ENCODE assay signal across 18 cellular contexts in the genomic region with DNA sequence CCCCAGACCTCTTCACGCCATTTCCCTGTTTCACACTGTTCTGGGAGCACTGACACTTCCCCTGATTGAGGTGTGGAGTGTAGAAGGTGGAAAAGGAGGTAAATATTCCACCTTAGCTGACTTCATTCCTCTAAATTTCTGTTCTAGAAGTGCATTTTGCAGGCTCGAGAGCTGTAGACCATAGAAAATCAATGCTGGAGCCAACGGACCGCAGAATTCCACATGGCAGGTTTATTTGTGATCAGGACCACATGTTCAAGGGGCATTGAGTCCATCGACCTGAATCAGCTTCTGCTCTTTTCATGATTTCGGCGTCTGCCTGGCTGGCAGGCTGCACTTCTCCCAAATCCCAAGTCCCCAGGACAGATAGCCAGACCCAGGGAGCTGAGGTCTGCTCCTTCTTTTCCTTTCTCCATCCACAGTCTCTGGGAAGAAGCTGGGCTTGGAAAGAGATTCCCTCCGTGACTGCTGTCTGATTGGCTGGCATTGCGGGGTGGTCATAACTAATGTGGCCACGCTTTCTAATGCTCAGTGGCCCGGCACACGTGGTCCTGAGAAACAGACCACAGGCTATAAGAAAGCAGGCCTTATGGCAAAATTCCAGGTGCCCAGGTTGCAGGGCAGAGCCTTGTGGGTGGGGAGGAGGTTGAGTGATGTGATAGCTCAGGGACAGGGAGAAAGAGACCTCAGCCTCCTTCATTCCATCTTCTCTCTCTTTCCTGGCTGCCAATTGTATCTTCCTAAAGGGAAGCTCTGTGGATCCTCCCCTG. TPM values are rescaled to one million over a fixed set of nuclear protein-coding genes. Genes with fewer than 3 reads are reported as not detected.
DNase-seq lines count a peak whose midpoint lies in the region; ATAC-seq and TF ChIP-seq lines count a peak whose summit lies in the region.
"Had no signal": no experiment of that assay in that cellular context is flagged by ENCODE, and none has a peak within 500 bp of the region (broad histone marks: within the 10 kb centered on the region; RNA-seq: fewer than 3 reads in every experiment).

No MANE protein-coding gene starts in this region.

- H3K27ac ChIP-seq in BLaER1, result no peak overlapping the region
- no peak overlapping the region for H3K27ac ChIP-seq in gastroesophageal sphincter
- H3K27ac ChIP-seq in spleen, result no peak overlapping the region
- H3K27ac ChIP-seq: PC-9, RWPE1, SJSA1 had no signal

- H3K9ac ChIP-seq in BLaER1, result no peak overlapping the region

- no peaks in the 10 kb centered on the region for H3K36me3 ChIP-seq in BLaER1
- H3K36me3 ChIP-seq in gastroesophageal sphincter, result no peaks in the 10 kb centered on the region
- no peaks in the 10 kb centered on the region for H3K36me3 ChIP-seq in spleen
- H3K36me3 ChIP-seq: SJSA1 had no signal

- no peaks in the 10 kb centered on the region for H4K20me1 ChIP-seq in BLaER1

- peak overlapping the region; percentile 32 for H3K4me2 ChIP-seq in BLaER1
- H3K4me2 ChIP-seq: PC-9 had no signal

- no peak for TF ChIP-seq CTCF in gastroesophageal sphincter (IDR thresholded peaks at IDR 0.05)
- TF ChIP-seq CTCF in spleen (IDR thresholded peaks at IDR 0.05 in 8 of 11, conservative IDR thresholded peaks at IDR 0.05 in 3 of 11), result no peak

- peaks cover 41% of the 10 kb centered on the region for H3K4me1 ChIP-seq in BLaER1
- H3K4me1 ChIP-seq in gastroesophageal sphincter, result peaks cover 0 to 21% (median 3%) of the 10 kb centered on the region in 3 donors
- H3K4me1 ChIP-seq in spleen, result peaks cover 0 to 35% (median 9%) of the 10 kb centered on the region in 6 donors

- TF ChIP-seq POLR2A in gastroesophageal sphincter (IDR thresholded peaks at IDR 0.05), result no peak
- no peak for TF ChIP-seq POLR2A in spleen (IDR thresholded peaks at IDR 0.05)

- intact Hi-C loops in spleen (cut with DNase I; ENCODE audit: low total_unique reads), result loop anchor here (5.0 kb wide), 1 partner anchor 238 kb away; no protein-coding TSS in a partner anchor

- H3K9me3 ChIP-seq in BLaER1, result peaks cover 19% of the 10 kb centered on the region
- H3K9me3 ChIP-seq in gastroesophageal sphincter, result peaks cover 0 to 16% (median 0%) of the 10 kb centered on the region in 3 donors
- peaks cover 0 to 19% (median 15%) of the 10 kb centered on the region in 8 donors for H3K9me3 ChIP-seq in spleen
- H3K9me3 ChIP-seq: SJSA1 had no signal

- no peak overlapping the region for H3K4me3 ChIP-seq in BLaER1
- no peak overlapping the region for H3K4me3 ChIP-seq in gastroesophageal sphincter
- no peak overlapping the region for H3K4me3 ChIP-seq in spleen
- H3K4me3 ChIP-seq: PC-9, SJSA1 had no signal

- WGBS in gastroesophageal sphincter (ENCODE audit: low coverage in 1 of 2), 2 donors, result 82 to 100% methylated on average over 3 to 7 of the region's 12 CpGs
- 84 to 92% (median 90%) methylated on average over 12 of the region's 12 CpGs for WGBS in spleen, 5 donors

- DNase-seq in DMS 273 treated with DMSO at 0.1 percent for 48 hours (lab: John Stamatoyannopoulos, UW) (peak; percentile 41), left kidney (ENCODE audit: low read depth, low spot score) (peak; percentile 73), retina (peak; percentile 65), spleen (no peak), SIG-M5 (lab: John Stamatoyannopoulos, UW) (no peak)
- DNase-seq: C1 segment of cervical spinal cord; CD8-positive, alpha-beta memory T cell; DMS79 treated with DMSO at 0.1 percent for 48 hours; KBM-7; MV-4-11; NCI-H187 treated with DMSO at 0.1 percent for 48 hours; NCI-H2227 treated with DMSO at 0.1 percent for 48 hours; NCI-H526 had no signal

- H3K27me3 ChIP-seq in BLaER1, result no peaks in the 10 kb centered on the region
- no peaks in the 10 kb centered on the region for H3K27me3 ChIP-seq in gastroesophageal sphincter
- H3K27me3 ChIP-seq in spleen (replicated peaks in 1 of 7), result peaks cover 0 to 37% (median 9%) of the 10 kb centered on the region in 7 donors
- H3K27me3 ChIP-seq: SJSA1 had no signal

- ATAC-seq in gastroesophageal sphincter, result no peak

- TF ChIP-seq EP300 in gastroesophageal sphincter (IDR thresholded peaks at IDR 0.05), result no peak

RNA-seq across cellular contexts. Expression of a gene that starts 5.3 kb away (rescaled TPM):
- 10 to 100 TPM; 40.2 to 80.9 (median 56.0) TPM for total RNA-seq in gastroesophageal sphincter
- total RNA-seq in spleen, result 10 to 100 TPM in 5 of 7 donors, 1 to 10 TPM in 2; 5.2 to 31.8 (median 19.8) TPM
- 1 to 10 TPM; 2.0 to 2.7 (median 2.4) TPM for polyA plus RNA-seq in spleen
- polyA plus RNA-seq: CD8-positive, alpha-beta memory T cell had no signal

Comparison
In these comparisons a context has a peak if more than half of its experiments do, and no peak if none do; other contexts are left out.
1. DNase-seq: peak in DMS 273 treated with DMSO at 0.1 percent for 48 hours (single experiment), left kidney (single experiment) and retina (single experiment); none in spleen (single experiment) and SIG-M5 (single experiment).